ENCODE assay signal across 10 cellular contexts in the genomic region with DNA sequence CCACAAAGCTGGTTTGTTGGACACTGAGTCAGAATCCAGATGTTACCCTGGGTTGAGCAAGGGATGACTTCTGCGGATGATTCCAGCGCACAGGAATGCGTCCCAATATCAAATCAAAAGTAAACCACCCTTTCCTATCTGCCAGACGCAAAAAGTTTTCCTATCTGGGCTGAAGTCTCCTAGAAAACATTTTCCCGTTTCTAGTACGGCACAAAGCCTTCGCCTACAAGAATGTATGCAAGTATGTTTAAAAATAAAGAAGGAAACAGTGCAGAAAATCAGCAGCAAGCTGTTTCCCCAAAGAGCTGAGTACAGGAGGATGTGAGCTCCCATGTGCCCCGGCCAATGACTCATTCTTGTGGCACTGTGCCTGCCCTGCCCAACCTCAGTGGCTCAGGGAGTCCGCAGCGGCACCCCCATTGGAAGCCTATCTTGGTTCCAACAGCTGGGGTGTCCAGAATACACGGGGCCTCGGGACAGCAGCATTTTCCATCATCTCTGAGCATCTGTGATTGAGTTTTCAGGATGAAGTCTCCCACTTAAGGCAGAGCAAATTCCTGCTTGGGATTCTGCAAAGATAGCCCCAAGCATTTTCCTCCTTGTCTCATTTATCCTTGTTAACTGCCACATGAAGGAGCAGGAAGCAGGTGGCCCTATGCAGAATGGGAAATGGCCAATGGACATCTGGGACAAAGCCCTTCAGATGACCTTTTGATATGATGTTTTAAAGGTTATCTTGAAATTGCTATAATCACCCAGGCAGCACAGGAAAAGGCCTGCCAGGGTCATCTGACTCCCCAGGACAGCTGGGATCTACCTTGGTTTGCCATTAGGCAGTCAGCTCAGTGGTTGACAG. TPM values are rescaled to one million over a fixed set of nuclear protein-coding genes. Genes with fewer than 3 reads are reported as not detected.
DNase-seq lines count a peak whose midpoint lies in the region; ATAC-seq and TF ChIP-seq lines count a peak whose summit lies in the region.
"Had no signal": no experiment of that assay in that cellular context is flagged by ENCODE, and none has a peak within 500 bp of the region (broad histone marks: within the 10 kb centered on the region; RNA-seq: fewer than 3 reads in every experiment).

No MANE protein-coding gene starts in this region.

- H3K4me1 Mint-ChIP-seq in mesothelial cell of epicardium = peaks cover 22% of the 10 kb centered on the region
- peaks cover 6% of the 10 kb centered on the region for H3K4me1 Mint-ChIP-seq in Caco-2 (ENCODE audit: low read depth, unreplicated experiment)

- no peaks in the 10 kb centered on the region for H3K36me3 ChIP-seq in body of pancreas (replicated peaks in 1 of 2; ENCODE audit: insufficient read depth in 1 of 2, low read depth in 2 of 2)
- no peaks in the 10 kb centered on the region for H3K36me3 ChIP-seq in Caco-2 (ENCODE audit: control insufficient read depth, insufficient read depth, low read length)

- no peak overlapping the region for H3K4me3 Mint-ChIP-seq in mesothelial cell of epicardium
- H3K4me3 Mint-ChIP-seq in Caco-2 (ENCODE audit: unreplicated experiment) = no peak overlapping the region

- DNase-seq in SIG-M5 treated with dmso at 0.1 percent for 504 hours (lab: John Stamatoyannopoulos, UW; ENCODE audit: unreplicated experiment) = peak; percentile 19
- DNase-seq in SIG-M5 (lab: John Stamatoyannopoulos, UW) = no peak
- DNase-seq in body of pancreas = peak; percentile 75 to 85 (median 78)
- peak; percentile 63 for DNase-seq in kidney tubule cell (ENCODE audit: low spot score)
- DNase-seq in ureter (ENCODE audit: low spot score) = peak; percentile 84
- no peak for DNase-seq in mesothelial cell of epicardium (ENCODE audit: low spot score in 2 of 2, unreplicated experiment in 2 of 2)
- no peak for DNase-seq in Caco-2
- DNase-seq in NCI-H1417 treated with DMSO at 0.1 percent for 48 hours (lab: John Stamatoyannopoulos, UW) = no peak
- DNase-seq: NCI-H2081 treated with DMSO at 0.1 percent for 48 hours had no signal

- ATAC-seq in body of pancreas = peak; percentile 63

- no peaks in the 10 kb centered on the region for H3K36me3 Mint-ChIP-seq in mesothelial cell of epicardium
- no peaks in the 10 kb centered on the region for H3K36me3 Mint-ChIP-seq in Caco-2 (ENCODE audit: insufficient read depth, unreplicated experiment)

- H3K27ac Mint-ChIP-seq in mesothelial cell of epicardium = no peak overlapping the region
- H3K27ac Mint-ChIP-seq in Caco-2 (ENCODE audit: unreplicated experiment) = no peak overlapping the region

- no TSS peak for BruUV-seq in Caco-2 (replicated peaks; lab: Mats Ljungman, UMichigan)

- CTCF ChIA-PET in Caco-2 (lab: Charles Lee) = interaction anchor here (1.1 to 5.7 kb wide), 4 partner anchors 23 to 48 kb away, joined by 3 to 38 read pairs (median 16); no protein-coding TSS in a partner anchor

- intact Hi-C loops in body of pancreas (cut with DNase I) = no loop called here
- intact Hi-C loops in Caco-2 (cut with micrococcal nuclease; ENCODE audit: unreplicated experiment) = no loop called here

- no peak for TF ChIP-seq CTCF in body of pancreas (IDR thresholded peaks at IDR 0.05)
- TF ChIP-seq CTCF in mesothelial cell of epicardium (IDR thresholded peaks at IDR 0.05; ENCODE audit: unreplicated experiment) = no peak
- no peak for TF ChIP-seq CTCF in Caco-2 (IDR thresholded peaks at IDR 0.05; ENCODE audit: insufficient read depth in 1 of 2, low read depth in 1 of 2, low read length in 1 of 2, severe bottlenecking in 1 of 2, unreplicated experiment in 1 of 2)

- H3K27me3 Mint-ChIP-seq in mesothelial cell of epicardium (ENCODE audit: low read depth) = peaks cover 48% of the 10 kb centered on the region
- H3K27me3 Mint-ChIP-seq in Caco-2 (ENCODE audit: insufficient read depth, unreplicated experiment) = peaks cover 5% of the 10 kb centered on the region

- H3K27ac ChIP-seq in body of pancreas = peak overlapping the region in 3 of 4 donors; percentile 22 to 38 (median 30)

- H3K9me3 ChIP-seq in body of pancreas = no peaks in the 10 kb centered on the region
- H3K9me3 ChIP-seq in Caco-2 = no peaks in the 10 kb centered on the region

- H3K27me3 ChIP-seq in body of pancreas = no peaks in the 10 kb centered on the region
- no peaks in the 10 kb centered on the region; the same call in 1 of the 2 replicates for H3K27me3 ChIP-seq in Caco-2 (replicated peaks; ENCODE audit: control insufficient read depth, insufficient read depth, low read length)

- 28 to 40% methylated on average over 11 to 12 of the region's 12 CpGs for WGBS in body of pancreas, 2 donors

- TF ChIP-seq POLR2A in body of pancreas (IDR thresholded peaks at IDR 0.05) = no peak

- no peak overlapping the region for H3K4me3 ChIP-seq in body of pancreas
- H3K4me3 ChIP-seq in Caco-2 (ENCODE audit: low read depth, low read length) = no peak overlapping the region

- POLR2A ChIA-PET in Caco-2 (lab: Charles Lee) = no interaction called here

- H3K4me1 ChIP-seq in body of pancreas (peaks cover 44% of the 10 kb centered on the region), Caco-2 (peaks cover 6% of the 10 kb centered on the region)

- no peaks in the 10 kb centered on the region for H3K9me3 Mint-ChIP-seq in mesothelial cell of epicardium
- H3K9me3 Mint-ChIP-seq in Caco-2 (ENCODE audit: unreplicated experiment) = no peaks in the 10 kb centered on the region

RNA-seq across cellular contexts. Expression of a gene that starts 17.5 kb away (rescaled TPM):
- total RNA-seq in body of pancreas (10 to 100 TPM in 1 of 2 donors, 1 to 10 TPM in 1; 6.3 to 13.7 TPM), ureter (0.94 TPM), mesothelial cell of epicardium (0.09 to 0.23 TPM (median 0.11 TPM) in 3 replicates), Caco-2 (2022) (not detected in 2 replicates)
- total RNA-seq: A673 had no signal

RNA-seq across cellular contexts. Expression of a gene that starts 34.1 kb away (rescaled TPM):
- total RNA-seq in body of pancreas = not detected
- 0.49 TPM for total RNA-seq in ureter
- 0.45 to 0.68 TPM (median 0.47 TPM) in 3 replicates for total RNA-seq in mesothelial cell of epicardium
- total RNA-seq in Caco-2 (2022) = 0.11 TPM in 1 of 2 replicates, not detected in the other

RNA-seq across cellular contexts. Expression of a gene that starts 41.5 kb away (rescaled TPM):
- total RNA-seq in body of pancreas = not detected
- not detected for total RNA-seq in ureter
- total RNA-seq in mesothelial cell of epicardium = not detected in 3 replicates
- not detected in 2 replicates for total RNA-seq in Caco-2 (2022)
- total RNA-seq: A673 had no signal

Comparison
In these comparisons a context has a peak if more than half of its experiments do, and no peak if none do; other contexts are left out.
1. DNase-seq: peak in SIG-M5 treated with dmso at 0.1 percent for 504 hours (single experiment), body of pancreas (4 of 4), kidney tubule cell (single experiment) and ureter (single experiment); none in SIG-M5 (single experiment), mesothelial cell of epicardium (0 of 2), Caco-2 (0 of 2) and NCI-H1417 treated with DMSO at 0.1 percent for 48 hours (single experiment).